8 cellular contexts compared by ENCODE assay signal in the genomic region with DNA sequence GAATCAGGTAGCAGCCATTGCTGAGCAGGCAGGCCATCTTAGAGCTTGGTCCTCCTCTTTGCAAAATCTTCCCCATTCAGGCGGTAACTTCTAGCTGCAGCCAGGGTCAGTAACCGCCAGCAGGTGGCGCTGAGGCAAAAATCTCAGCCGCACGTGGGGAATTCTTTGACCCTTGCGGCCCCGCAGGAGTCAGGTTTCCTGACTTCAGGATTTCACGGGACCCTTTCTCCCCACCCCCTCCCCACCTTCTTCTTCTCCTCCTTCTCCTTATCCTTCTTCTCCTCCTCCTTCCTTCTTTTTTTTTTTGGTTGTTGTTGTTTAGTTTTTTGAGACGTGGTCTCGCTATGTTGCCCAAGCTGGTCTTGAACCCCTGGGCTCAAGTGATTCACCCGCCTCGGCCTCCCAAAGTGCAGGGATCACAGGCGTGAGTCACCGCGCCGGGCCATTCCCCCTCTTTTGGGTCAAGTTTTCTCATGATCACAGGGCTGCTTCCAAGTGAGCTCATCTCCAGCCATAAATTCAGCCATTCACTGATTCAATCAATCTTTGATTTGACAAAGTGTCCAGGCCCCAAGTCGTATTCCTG. TPM values are rescaled to one million over a fixed set of nuclear protein-coding genes. Genes with fewer than 3 reads are reported as not detected.
A peak's percentile ranks its signal among the peaks of the same experiment; 100 is the strongest.
DNase-seq lines count a peak whose midpoint lies in the region; ATAC-seq and TF ChIP-seq lines count a peak whose summit lies in the region.

No MANE protein-coding gene starts in this region.

- no TSS peak for BruUV-seq in PC-9 (replicated peaks; lab: Mats Ljungman, UMichigan)

- H3K4me3 ChIP-seq in BJ (ENCODE audit: low read depth, low read length) (no peak overlapping the region), H7 (ENCODE audit: insufficient read depth, low read depth, low read length) (no peak overlapping the region), PC-9 (no peak overlapping the region), fibroblast of villous mesenchyme (ENCODE audit: low read depth, low read length) (no peak overlapping the region), testis (no peak overlapping the region)

- H3K9me3 ChIP-seq in PC-9 (ENCODE audit: insufficient read depth, low read depth) = no peaks in the 10 kb centered on the region
- no peaks in the 10 kb centered on the region for H3K9me3 ChIP-seq in testis

- DNase-seq in BJ (ENCODE audit: low read depth) (no peak), H7 (peak; percentile 84), PC-9 (peak in 1 of 2 experiments; percentile 51), fibroblast of villous mesenchyme (ENCODE audit: low read depth) (peak; percentile 51), omental fat pad (ENCODE audit: low spot score) (no peak), testis (peak; percentile 73)
- peak; percentile 79 to 83 for DNase-seq in activated T-cell treated with anti-CD3 and anti-CD28 coated beads, Interleukin-2, amount 50 U/mL, for 48 hours

- TF ChIP-seq CTCF in BJ (IDR thresholded peaks at IDR 0.05; ENCODE audit: insufficient read depth, low read depth, low read length) = peak; percentile 92
- TF ChIP-seq CTCF in PC-9 (conservative IDR thresholded peaks at IDR 0.05) = peak; percentile 79
- TF ChIP-seq CTCF in fibroblast of villous mesenchyme (IDR thresholded peaks at IDR 0.05; ENCODE audit: insufficient read depth, low read depth, low read length) = peak; percentile 90
- peak in 2 of 3 donors; percentile 70 to 80 for TF ChIP-seq CTCF in omental fat pad (IDR thresholded peaks at IDR 0.05)
- TF ChIP-seq CTCF in testis (IDR thresholded peaks at IDR 0.05) = peak; percentile 73 to 93 (median 79)

- POLR2A ChIA-PET in BJ (lab: Charles Lee) = interaction anchor here (0.7 kb wide), 1 partner anchor 21 kb away, joined by 3 read pairs; no protein-coding TSS in a partner anchor
- POLR2A ChIA-PET in PC-9 (lab: Charles Lee; ENCODE audit: unreplicated experiment) = no interaction called here

- H3K27me3 ChIP-seq in BJ (ENCODE audit: control insufficient read depth, insufficient read depth, low read length) (no peaks in the 10 kb centered on the region), H7 (ENCODE audit: control insufficient read depth, insufficient read depth, low read length) (no peaks in the 10 kb centered on the region), PC-9 (ENCODE audit: insufficient read depth, low read depth) (no peaks in the 10 kb centered on the region), testis (no peaks in the 10 kb centered on the region)

- no peak for TF ChIP-seq POLR2A in testis (IDR thresholded peaks at IDR 0.05)

- CTCF ChIA-PET in BJ (lab: Yijun Ruan, JAX) = interaction anchor here (0.7 to 31.7 kb wide), 38 partner anchors 10 to 351 kb away, joined by 3 to 551 read pairs (median 4); partner anchors contain the start of genes KDF1, SLC9A1 and SYTL1
- CTCF ChIA-PET in PC-9 (lab: Charles Lee) = interaction anchor here (0.6 to 1.5 kb wide), 8 partner anchors 13 to 401 kb away, joined by 3 to 14 read pairs (median 6); no protein-coding TSS in a partner anchor

- no peaks in the 10 kb centered on the region for H4K20me1 ChIP-seq in PC-9 (ENCODE audit: insufficient read depth)

- ATAC-seq in omental fat pad (ENCODE audit: low FRiP score) (peak; percentile 57), GM19467 (IDR thresholded peaks at IDR 0.05; ENCODE audit: unreplicated experiment) (no peak)

- no peak overlapping the region for H2AFZ ChIP-seq in PC-9

- no peak overlapping the region for H3K27ac ChIP-seq in PC-9
- no peak overlapping the region for H3K27ac ChIP-seq in testis

- H3K79me2 ChIP-seq in PC-9 (ENCODE audit: low read depth) = no peaks in the 10 kb centered on the region

- H3K36me3 ChIP-seq in BJ (ENCODE audit: control insufficient read depth, insufficient read depth, low read length) (no peaks in the 10 kb centered on the region), H7 (replicated peaks; ENCODE audit: control insufficient read depth, insufficient read depth, low read length) (no peaks in the 10 kb centered on the region), PC-9 (ENCODE audit: low read depth) (no peaks in the 10 kb centered on the region), testis (ENCODE audit: low read depth, missing control alignments) (no peaks in the 10 kb centered on the region)

- no peaks in the 10 kb centered on the region for H3K9me2 ChIP-seq in PC-9 (ENCODE audit: insufficient read depth)

- H3F3A ChIP-seq in PC-9 (ENCODE audit: insufficient read depth, low read depth) = no peaks in the 10 kb centered on the region

- no peaks in the 10 kb centered on the region for H3K4me1 ChIP-seq in PC-9 (replicated peaks; ENCODE audit: insufficient read depth)
- H3K4me1 ChIP-seq in testis = peaks cover 5% of the 10 kb centered on the region

- H3K4me2 ChIP-seq in PC-9 = no peak overlapping the region

- 26 to 29% methylated on average over 17 of the region's 17 CpGs for WGBS in testis, 2 donors

- intact Hi-C loops in PC-9 (cut with micrococcal nuclease; ENCODE audit: unreplicated experiment) (loop anchor here (2.0 kb wide), 1 partner anchor 79 kb away; no protein-coding TSS in a partner anchor), testis (cut with DNase I; ENCODE audit: low total_unique reads) (loop anchor here (5.0 kb wide), 1 partner anchor 51 kb away; no protein-coding TSS in a partner anchor)

RNA-seq across cellular contexts. Expression of gene TENT5B, which starts 33.4 kb away (rescaled TPM):
- polyA plus RNA-seq in BJ (2011; rRNA removed) (1.7 and 3.9 TPM in 2 replicates), testis (ENCODE audit: insufficient read depth, low read depth, low replicate concordance) (10.7 TPM)
- polyA minus RNA-seq in BJ (2011; rRNA and poly(A)+ RNA removed) = 4.0 and 4.2 TPM in 2 replicates
- total RNA-seq in H7 (2014; rRNA removed; shearing (Covaris generic)) = 128 and 154 TPM in 2 replicates
- total RNA-seq in PC-9 (2021) (3.6 and 4.9 TPM in 2 replicates), fibroblast of villous mesenchyme (9.7 and 15.5 TPM in 2 replicates), omental fat pad (10 to 100 TPM in 2 of 4 donors, 1 to 10 TPM in 2; 2.4 to 16.1 (median 10.4) TPM), testis (10 to 100 TPM; 10.5 to 10.7 TPM)

RNA-seq across cellular contexts. Expression of gene TRNP1, which starts 52.6 kb away (rescaled TPM):
- polyA plus RNA-seq in BJ (2011; rRNA removed) (68.9 and 75.4 TPM in 2 replicates), testis (ENCODE audit: insufficient read depth, low read depth, low replicate concordance) (4.3 TPM)
- 20.7 and 33.8 TPM in 2 replicates for polyA minus RNA-seq in BJ (2011; rRNA and poly(A)+ RNA removed)
- 28.9 and 30.5 TPM in 2 replicates for total RNA-seq in H7 (2014; rRNA removed; shearing (Covaris generic))
- total RNA-seq in PC-9 (2021) (7.4 and 7.9 TPM in 2 replicates), fibroblast of villous mesenchyme (13.2 and 27.6 TPM in 2 replicates), omental fat pad (10 to 100 TPM in 3 of 4 donors, 1 to 10 TPM in 1; 7.1 to 24.6 (median 15.2) TPM), testis (1 to 10 TPM; 5.7 to 7.7 TPM)

Comparison
In these comparisons a context has a peak if more than half of its experiments do, and no peak if none do; other contexts are left out.
1. DNase-seq: peak in H7 (single experiment), activated T-cell treated with anti-CD3 and anti-CD28 coated beads, Interleukin-2, amount 50 U/mL, for 48 hours (2 of 2), fibroblast of villous mesenchyme (single experiment) and testis (single experiment); none in BJ (single experiment) and omental fat pad (single experiment).
2. Peak in every context shown above with its lines, with median percentiles within 50 percentile points of each other: CTCF ChIP-seq.